ENCODE assay signal across 34 cellular contexts in the genomic region with DNA sequence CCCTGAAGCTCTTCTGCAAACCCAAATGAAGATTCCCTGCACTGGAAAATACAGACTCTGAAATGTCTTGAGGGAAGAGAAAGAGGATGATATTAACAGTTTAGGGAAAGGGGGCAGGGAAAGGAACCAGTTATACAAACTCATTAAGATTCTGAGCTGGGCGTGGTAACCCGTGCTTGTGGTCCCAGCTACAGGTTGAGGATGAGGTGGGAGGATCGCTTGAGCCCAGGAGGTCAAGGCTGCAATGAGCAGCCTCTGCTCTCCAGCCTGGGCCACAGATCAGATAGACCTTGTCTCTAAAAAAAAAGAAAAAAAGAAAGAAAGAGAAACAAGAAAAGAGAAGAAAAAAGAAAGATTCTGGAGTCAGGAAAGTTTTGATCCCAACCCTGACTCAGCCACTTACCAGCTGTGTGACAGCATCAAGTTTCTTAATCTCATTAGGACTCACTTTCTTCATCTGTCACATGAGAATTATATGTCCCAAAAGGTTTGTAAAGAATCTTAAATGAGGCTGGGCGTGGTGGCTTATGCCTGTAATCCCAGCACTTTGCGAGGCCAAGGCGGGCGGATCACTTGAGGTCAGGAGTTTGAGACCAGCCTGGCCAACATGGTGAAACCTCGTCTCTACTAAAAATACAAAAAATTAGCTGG. TPM values are rescaled to one million over a fixed set of nuclear protein-coding genes. Genes with fewer than 3 reads are reported as not detected.
DNase-seq lines count a peak whose midpoint lies in the region; ATAC-seq and TF ChIP-seq lines count a peak whose summit lies in the region.
"Had no signal": no experiment of that assay in that cellular context is flagged by ENCODE, and none has a peak within 500 bp of the region (broad histone marks: within the 10 kb centered on the region; RNA-seq: fewer than 3 reads in every experiment).

No MANE protein-coding gene starts in this region.

- no peak overlapping the region for H4K91ac ChIP-seq in IMR-90 (ENCODE audit: insufficient read depth, low read depth, low read length)

- 0 out of 3 replicates have a peak overlapping the region, but pooled peaks have one; percentile 78 for H2BK15ac ChIP-seq in IMR-90 (ENCODE audit: low read depth, low read length)

- no peak overlapping the region for H3K4me3 ChIP-seq in AG10803 (ENCODE audit: low read length)
- no peak overlapping the region for H3K4me3 ChIP-seq in IMR-90 (ENCODE audit: insufficient read depth, low read depth, low read length)
- H3K4me3 ChIP-seq: BLaER1, esophagus muscularis mucosa, Peyer's patch, SJCRH30, thoracic aorta had no signal

- intact Hi-C loops in IMR-90 (cut with micrococcal nuclease): no loop called here
- intact Hi-C loops in sciatic nerve (cut with DNase I): no loop called here

- no peak overlapping the region for H3K9ac ChIP-seq in IMR-90 (ENCODE audit: low read depth, low read length)
- H3K9ac ChIP-seq: BLaER1 had no signal

- TF ChIP-seq POLR2A in IMR-90 (IDR thresholded peaks at IDR 0.05; ENCODE audit: low read depth, low read length) (no peak), GM18505 (IDR thresholded peaks at IDR 0.05; ENCODE audit: borderline replicate concordance, extremely low read depth, insufficient read depth, insufficient read length) (no peak)

- H3K9me3 ChIP-seq in IMR-90 (ENCODE audit: control insufficient read depth, insufficient read depth, low read length): no peaks in the 10 kb centered on the region
- H3K9me3 ChIP-seq: BLaER1, esophagus muscularis mucosa, Peyer's patch, SJCRH30, thoracic aorta had no signal

- H3K4me2 ChIP-seq in IMR-90 (ENCODE audit: low read depth, low read length): no peak overlapping the region
- H3K4me2 ChIP-seq: BLaER1 had no signal

- H4K8ac ChIP-seq in IMR-90 (ENCODE audit: low read depth in 2 of 2, low read length in 2 of 2): 0 out of 4 replicates have a peak overlapping the region, but pooled peaks of 1 of the 2 experiments have one; percentile 27

- no peak overlapping the region for H3K14ac ChIP-seq in IMR-90 (replicated peaks; ENCODE audit: low read depth, low read length)

- no peaks in the 10 kb centered on the region for H4K20me1 ChIP-seq in IMR-90 (ENCODE audit: insufficient read depth, low read length)
- H4K20me1 ChIP-seq: BLaER1 had no signal

- in situ Hi-C loops in IMR-90 (cut with MboI; ENCODE audit: low sequenced_read_pairs): no loop called here

- no peak for TF ChIP-seq RAD21 in IMR-90 (IDR thresholded peaks at IDR 0.05; ENCODE audit: low read length)

- dilution Hi-C loops in IMR-90 (cut with HindIII; ENCODE audit: low sequenced_read_pairs, unreplicated experiment): no loop called here

- TF ChIP-seq CTCF in AG10803 (conservative IDR thresholded peaks at IDR 0.05; ENCODE audit: low read length): no peak
- no peak for TF ChIP-seq CTCF in IMR-90 (conservative IDR thresholded peaks at IDR 0.05; ENCODE audit: low read depth, low read length)

- ATAC-seq in IMR-90 (ENCODE audit: low read depth) (no peak), esophagus mucosa (peak; percentile 73), sciatic nerve (peak; percentile 60), GM21737 (IDR thresholded peaks at IDR 0.05; ENCODE audit: unreplicated experiment) (no peak), GM18505 (IDR thresholded peaks at IDR 0.05; ENCODE audit: unreplicated experiment) (no peak)
- ATAC-seq: activated CD8-positive, alpha-beta T cell treated with anti-CD3 and anti-CD28 coated beads for 36 hours; activated T-helper 17 cell treated with anti-CD3 and anti-CD28 coated beads, Interleukin-2, amount 50 U/mL, for 72 hours; HepG2 had no signal

- H3K23ac ChIP-seq in IMR-90 (ENCODE audit: low read depth, low read length): no peak overlapping the region

- no peaks in the 10 kb centered on the region for H3K36me3 ChIP-seq in IMR-90 (ENCODE audit: control insufficient read depth, insufficient read depth, low read length)
- H3K36me3 ChIP-seq: BLaER1, esophagus muscularis mucosa, Peyer's patch, SJCRH30, thoracic aorta had no signal

- H2BK120ac ChIP-seq in IMR-90 (ENCODE audit: low read depth, low read length): no peak overlapping the region; the same call in 1 of the 2 replicates

- no peak overlapping the region for H3K27ac ChIP-seq in IMR-90 (ENCODE audit: insufficient read depth, low read length)
- H3K27ac ChIP-seq: BLaER1, Peyer's patch, SJCRH30, thoracic aorta had no signal

- H3K79me1 ChIP-seq in IMR-90 (ENCODE audit: low read depth in 1 of 2, low read length in 2 of 2): no peaks in the 10 kb centered on the region

- WGBS in IMR-90 (ENCODE audit: extremely low coverage in 2 of 2, insufficient read length in 1 of 2), 2 experiments: no CpG with 5 or more reads among the region's 8 CpGs

- peak; percentile 39 for DNase-seq in AG10803 (ENCODE audit: low read depth)
- no peak for DNase-seq in IMR-90
- DNase-seq in sciatic nerve (ENCODE audit: low spot score): no peak
- no peak for DNase-seq in HT-29 (ENCODE audit: low spot score)
- DNase-seq in effector CD8-positive, alpha-beta T cell (lab: John Stamatoyannopoulos, UW): no peak
- DNase-seq: ACHN; activated CD4-positive, alpha-beta T cell treated with anti-CD3 and anti-CD28 coated beads for 1 hour; activated CD8-positive, alpha-beta T cell treated with anti-CD3 and anti-CD28 coated beads for 36 hours; activated naive CD4-positive, alpha-beta T cell treated with anti-CD3 and anti-CD28 coated beads, Interleukin-2, amount 50 U/mL, for 16 hours; cortex of kidney; endodermal cell; GDM1; hippocampal formation; left cardiac atrium; MV-4-11; NCI-H146; NCI-H2107; NCI-H526; Peyer's patch; SJCRH30; stimulated activated CD4-positive, alpha-beta T cell treated with anti-CD3 and anti-CD28 coated beads, Interleukin-15, amount 100 ng/mL, for 24 hours; stimulated activated naive CD4-positive, alpha-beta T cell treated with Interleukin-2 at 50 U/mL for 16 hours had no signal

- peaks cover 3% of the 10 kb centered on the region for H3K4me1 ChIP-seq in IMR-90 (ENCODE audit: control insufficient read depth, insufficient read depth, low read length)
- H3K4me1 ChIP-seq: Peyer's patch had no signal

- no peaks in the 10 kb centered on the region for H3K27me3 ChIP-seq in IMR-90 (ENCODE audit: control insufficient read depth, insufficient read depth, low read length)
- H3K27me3 ChIP-seq: BLaER1, esophagus muscularis mucosa, Peyer's patch, SJCRH30 had no signal

- H2BK20ac ChIP-seq in IMR-90 (ENCODE audit: low read depth, low read length): no peak overlapping the region

- peak overlapping the region; percentile 4; the same call in 1 of the 2 replicates for H2AK5ac ChIP-seq in IMR-90 (ENCODE audit: low read depth, low read length)

- H3K4ac ChIP-seq in IMR-90 (ENCODE audit: low read depth, low read length): no peak overlapping the region

- no peak overlapping the region for H2BK5ac ChIP-seq in IMR-90 (ENCODE audit: low read depth, low read length, poor library complexity, severe bottlenecking)

- peaks cover 3% of the 10 kb centered on the region; the same call in 1 of the 2 replicates for H3K9me1 ChIP-seq in IMR-90 (ENCODE audit: insufficient read depth, low read length)

- no peak overlapping the region for H2AFZ ChIP-seq in IMR-90 (replicated peaks; ENCODE audit: low read length, poor library complexity)

- CTCF ChIA-PET in IMR-90 (lab: Yijun Ruan, JAX): interaction anchor here (0.5 to 0.6 kb wide), 2 partner anchors 34 to 607 kb away, joined by 3 to 5 read pairs; no protein-coding TSS in a partner anchor

- no peak overlapping the region for H2AK9ac ChIP-seq in IMR-90 (replicated peaks; ENCODE audit: low read depth, low read length, poor library complexity)

- no peak overlapping the region for H4K5ac ChIP-seq in IMR-90 (ENCODE audit: low read depth, low read length)

- BruUV-seq in IMR-90 (replicated peaks; lab: Mats Ljungman, UMichigan): no TSS peak

- H3K56ac ChIP-seq in IMR-90 (ENCODE audit: extremely low read depth, insufficient read depth, low read length): no peak overlapping the region

- H3K18ac ChIP-seq in IMR-90 (ENCODE audit: low read depth, low read length): no peak overlapping the region

- POLR2A ChIA-PET in IMR-90 (lab: Charles Lee; ENCODE audit: unreplicated experiment): no interaction called here

TF ChIP-seq in IMR-90, 13 proteins besides CTCF, POLR2A, EP300 and RAD21 (continues in another document):
- TF ChIP-seq, protein P1, sequence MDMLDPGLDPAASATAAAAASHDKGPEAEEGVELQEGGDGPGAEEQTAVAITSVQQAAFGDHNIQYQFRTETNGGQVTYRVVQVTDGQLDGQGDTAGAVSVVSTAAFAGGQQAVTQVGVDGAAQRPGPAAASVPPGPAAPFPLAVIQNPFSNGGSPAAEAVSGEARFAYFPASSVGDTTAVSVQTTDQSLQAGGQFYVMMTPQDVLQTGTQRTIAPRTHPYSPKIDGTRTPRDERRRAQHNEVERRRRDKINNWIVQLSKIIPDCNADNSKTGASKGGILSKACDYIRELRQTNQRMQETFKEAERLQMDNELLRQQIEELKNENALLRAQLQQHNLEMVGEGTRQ (IDR thresholded peaks at IDR 0.05; ENCODE audit: low read depth, low read length): no peak
- no peak for TF ChIP-seq NFE2L2 (IDR thresholded peaks at IDR 0.05; ENCODE audit: low read depth, low read length)
- no peak for TF ChIP-seq MAFK (IDR thresholded peaks at IDR 0.05; ENCODE audit: low read depth, low read length)
- no peak for TF ChIP-seq FOS (IDR thresholded peaks at IDR 0.05; ENCODE audit: low read depth, low read length)
- no peak for TF ChIP-seq MXI1 (IDR thresholded peaks at IDR 0.05; ENCODE audit: borderline replicate concordance, low read depth, low read length)
- TF ChIP-seq BHLHE40 (IDR thresholded peaks at IDR 0.05; ENCODE audit: low read depth, low read length): no peak
- TF ChIP-seq SMC3 (IDR thresholded peaks at IDR 0.05; ENCODE audit: low read depth, low read length): no peak
- TF ChIP-seq RFX5 (IDR thresholded peaks at IDR 0.05; ENCODE audit: low read depth, low read length): no peak
- no peak for TF ChIP-seq CEBPB (IDR thresholded peaks at IDR 0.05; ENCODE audit: low read depth, low read length)
- TF ChIP-seq, protein P2, sequence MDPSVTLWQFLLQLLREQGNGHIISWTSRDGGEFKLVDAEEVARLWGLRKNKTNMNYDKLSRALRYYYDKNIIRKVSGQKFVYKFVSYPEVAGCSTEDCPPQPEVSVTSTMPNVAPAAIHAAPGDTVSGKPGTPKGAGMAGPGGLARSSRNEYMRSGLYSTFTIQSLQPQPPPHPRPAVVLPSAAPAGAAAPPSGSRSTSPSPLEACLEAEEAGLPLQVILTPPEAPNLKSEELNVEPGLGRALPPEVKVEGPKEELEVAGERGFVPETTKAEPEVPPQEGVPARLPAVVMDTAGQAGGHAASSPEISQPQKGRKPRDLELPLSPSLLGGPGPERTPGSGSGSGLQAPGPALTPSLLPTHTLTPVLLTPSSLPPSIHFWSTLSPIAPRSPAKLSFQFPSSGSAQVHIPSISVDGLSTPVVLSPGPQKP (IDR thresholded peaks at IDR 0.05; ENCODE audit: borderline replicate concordance, low read depth, low read length): no peak
- no peak for TF ChIP-seq MAZ (IDR thresholded peaks at IDR 0.05; ENCODE audit: borderline replicate concordance, low read depth, low read length)

RNA-seq across cellular contexts. Expression of a gene that starts 53.9 kb away (rescaled TPM):
- total RNA-seq in IMR-90 (2012; rRNA removed) (not detected in 2 replicates), esophagus mucosa (not detected), sciatic nerve (not detected)
- not detected in 2 replicates for polyA plus RNA-seq in IMR-90 (2012; rRNA removed)
- polyA plus RNA-seq in IMR-90 (2012; cell fraction: cytosol; rRNA removed): not detected in 2 replicates
- polyA plus RNA-seq in IMR-90 (2012; cell fraction: nucleus; rRNA removed; ENCODE audit: low replicate concordance): not detected in 2 replicates
- total RNA-seq in HT-29 (2014; rRNA removed; shearing (Covaris generic)): not detected in 2 replicates
- total RNA-seq: activated CD8-positive, alpha-beta T cell treated with anti-CD3 and anti-CD28 coated beads for 36 hours; activated T-helper 17 cell treated with anti-CD3 and anti-CD28 coated beads, Interleukin-2, amount 50 U/mL, for 72 hours; esophagus muscularis mucosa; frontal cortex; HepG2; left cardiac atrium; LHCN-M2; lung microvascular endothelial cell; Peyer's patch; progenitor cell of endocrine pancreas; SJCRH30; thoracic aorta had no signal
- polyA plus RNA-seq: HepG2 had no signal

Comparison
In these comparisons a context has a peak if more than half of its experiments do, and no peak if none do; other contexts are left out.
1. ATAC-seq: peak in esophagus mucosa (single experiment) and sciatic nerve (single experiment); none in IMR-90 (single experiment), GM21737 (single experiment) and GM18505 (single experiment).